23 cellular contexts compared by ENCODE assay signal in the genomic region with DNA sequence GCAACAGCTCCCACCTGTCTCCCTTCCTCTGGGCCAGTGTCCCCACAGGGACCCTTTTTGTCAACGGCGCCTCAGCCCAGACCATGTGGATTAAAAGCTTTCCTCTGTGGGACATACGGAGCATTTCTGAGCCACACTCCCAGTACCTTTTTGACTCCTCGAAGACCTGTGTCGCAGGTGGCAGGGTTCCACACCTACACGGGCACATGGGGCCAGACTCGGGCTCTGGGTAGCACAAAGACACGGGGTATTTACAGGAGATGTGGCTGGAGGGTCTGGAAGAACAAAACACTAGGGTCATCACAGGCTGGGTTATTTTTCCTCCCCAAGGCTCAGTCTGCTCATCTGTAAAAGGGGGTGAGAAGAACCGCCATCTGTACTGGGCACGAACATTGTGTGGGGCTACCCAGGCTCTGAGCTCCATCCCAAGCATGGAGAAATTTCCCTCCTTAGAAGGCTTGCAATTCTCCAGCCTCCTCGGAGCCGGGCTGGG. TPM values are rescaled to one million over a fixed set of nuclear protein-coding genes. Genes with fewer than 3 reads are reported as not detected.
DNase-seq lines count a peak whose midpoint lies in the region; ATAC-seq, FAIRE-seq and TF ChIP-seq lines count a peak whose summit lies in the region.
"Had no signal": no experiment of that assay in that cellular context is flagged by ENCODE, and none has a peak within 500 bp of the region (broad histone marks: within the 10 kb centered on the region; RNA-seq: fewer than 3 reads in every experiment).

No MANE protein-coding gene starts in this region.

- H3K27ac ChIP-seq in K562 (ENCODE audit: extremely low read depth, low read depth, low read length) (no peak overlapping the region), iPS-20b (ENCODE audit: low read length) (peak overlapping the region; percentile 66)
- H3K27ac ChIP-seq: left ventricle myocardium inferior, ovary, sigmoid colon had no signal

- H3K36me3 Mint-ChIP-seq in progenitor cell of endocrine pancreas (ENCODE audit: insufficient read depth), result no peaks in the 10 kb centered on the region
- H3K36me3 Mint-ChIP-seq in effector memory CD8-positive, alpha-beta T cell (ENCODE audit: insufficient read depth), result no peaks in the 10 kb centered on the region

- ATAC-seq in K562 (no peak), HG02610 (IDR thresholded peaks at IDR 0.05; ENCODE audit: unreplicated experiment) (no peak), GM18498 (IDR thresholded peaks at IDR 0.05; ENCODE audit: unreplicated experiment) (no peak)
- ATAC-seq in effector memory CD8-positive, alpha-beta T cell (replicated peaks), result no peak

- no peaks in the 10 kb centered on the region for H3K9me3 Mint-ChIP-seq in progenitor cell of endocrine pancreas (ENCODE audit: low read depth)
- H3K9me3 Mint-ChIP-seq in effector memory CD8-positive, alpha-beta T cell, result no peaks in the 10 kb centered on the region
- H3K9me3 Mint-ChIP-seq: HFFc6; stimulated activated naive CD8-positive, alpha-beta T cell treated with anti-CD3 and anti-CD28 coated beads, Interleukin-15, Interleukin-2, amounts not matched to agents 100 ng/mL and 50 ng/mL, for 24 hours had no signal

- TF ChIP-seq CTCF in K562 (IDR thresholded peaks at IDR 0.05 in 2 of 3, conservative IDR thresholded peaks at IDR 0.05 in 1 of 3; ENCODE audit: insufficient read depth in 2 of 3, low read depth in 1 of 3, low read length in 3 of 3) (no peak), progenitor cell of endocrine pancreas (IDR thresholded peaks at IDR 0.05; ENCODE audit: unreplicated experiment) (no peak)

- peak overlapping the region; percentile 12; the same call in 1 of the 2 replicates for H3K4me3 ChIP-seq in H7 (ENCODE audit: insufficient read depth, low read depth, low read length)
- no peak overlapping the region for H3K4me3 ChIP-seq in K562
- peak overlapping the region; percentile 61; the same call in 1 of the 2 replicates for H3K4me3 ChIP-seq in iPS-20b (ENCODE audit: low read length)
- H3K4me3 ChIP-seq: left ventricle myocardium inferior, ovary, sigmoid colon had no signal

- H3K79me2 ChIP-seq in K562 (ENCODE audit: control insufficient read depth, insufficient read depth, low read length), result no peaks in the 10 kb centered on the region

- intact Hi-C loops in K562 (cut with micrococcal nuclease), result no loop called here

- no peak for TF ChIP-seq RAD21 in K562 (CRISPR knock-in tag; conservative IDR thresholded peaks at IDR 0.05 in 1 of 2, IDR thresholded peaks at IDR 0.05 in 1 of 2)

- TF ChIP-seq EP300 in K562 (IDR thresholded peaks at IDR 0.05; ENCODE audit: low read length), result no peak

- H3K27me3 Mint-ChIP-seq in progenitor cell of endocrine pancreas, result peaks cover 3% of the 10 kb centered on the region
- no peaks in the 10 kb centered on the region for H3K27me3 Mint-ChIP-seq in effector memory CD8-positive, alpha-beta T cell
- H3K27me3 Mint-ChIP-seq: stimulated activated naive CD8-positive, alpha-beta T cell treated with anti-CD3 and anti-CD28 coated beads, Interleukin-15, Interleukin-2, amounts not matched to agents 100 ng/mL and 50 ng/mL, for 24 hours had no signal

- no peak for FAIRE-seq in K562 (lab: Jason Lieb, UNC)
- FAIRE-seq: endometrium, TTC549, urothelium cell line had no signal

- in situ Hi-C loops in K562 (cut with MboI), result no loop called here

- no TSS peak for BruUV-seq in K562 (replicated peaks; lab: Mats Ljungman, UMichigan)

- H3K4me2 ChIP-seq in K562 (ENCODE audit: insufficient read depth, low read length), result no peak overlapping the region

- H3K36me3 ChIP-seq in H7 (replicated peaks; ENCODE audit: control insufficient read depth, insufficient read depth, low read length), result no peaks in the 10 kb centered on the region
- no peaks in the 10 kb centered on the region for H3K36me3 ChIP-seq in K562 (ENCODE audit: control insufficient read depth, insufficient read depth, low read length)
- H3K36me3 ChIP-seq in iPS-20b (ENCODE audit: insufficient read depth, low read depth, low read length), result no peaks in the 10 kb centered on the region
- H3K36me3 ChIP-seq: left ventricle myocardium inferior, ovary, sigmoid colon had no signal

- no peaks in the 10 kb centered on the region for H4K20me1 ChIP-seq in K562 (replicated peaks; ENCODE audit: control insufficient read depth, insufficient read depth, low read length)

- 16% methylated on average over 12 of the region's 12 CpGs for WGBS in K562 (ENCODE audit: insufficient coverage, low coverage, missing lambda C conversion rate)

- H3K27me3 ChIP-seq in H7 (ENCODE audit: control insufficient read depth, insufficient read depth, low read length), result peaks cover 4% of the 10 kb centered on the region
- H3K27me3 ChIP-seq in K562 (ENCODE audit: control insufficient read depth in 2 of 2, insufficient read depth in 2 of 2, low read length in 2 of 2), result peaks cover 3 to 47% of the 10 kb centered on the region in 2 experiments; a peak in 4 of 5 replicates
- H3K27me3 ChIP-seq in iPS-20b (ENCODE audit: insufficient read depth, low read length), result no peaks in the 10 kb centered on the region
- H3K27me3 ChIP-seq: ovary, sigmoid colon had no signal

- peak overlapping the region; percentile 61 for H3K4me3 Mint-ChIP-seq in progenitor cell of endocrine pancreas (ENCODE audit: low read depth)
- no peak overlapping the region for H3K4me3 Mint-ChIP-seq in effector memory CD8-positive, alpha-beta T cell
- H3K4me3 Mint-ChIP-seq: HFFc6; stimulated activated naive CD8-positive, alpha-beta T cell treated with anti-CD3 and anti-CD28 coated beads, Interleukin-15, Interleukin-2, amounts not matched to agents 100 ng/mL and 50 ng/mL, for 24 hours had no signal

- DNase-seq in H7 (peak; percentile 30), K562 (ENCODE audit: extremely low read depth in 1 of 4, low spot score in 3 of 4) (no peak), progenitor cell of endocrine pancreas (ENCODE audit: low spot score, unreplicated experiment) (no peak), NCI-H524 treated with DMSO at 0.1 percent for 48 hours (lab: John Stamatoyannopoulos, UW) (no peak)
- no peak for DNase-seq in effector memory CD8-positive, alpha-beta T cell
- DNase-seq: activated naive CD4-positive, alpha-beta T cell treated with Interleukin-2 at 50 U/mL for 16 hours; cerebellar nuclear complex; foreskin fibroblast; HFFc6; hypothalamus; left ventricle myocardium inferior; NCI-H1694 treated with DMSO at 0.1 percent for 48 hours; NCI-H446; NK-92 treated with Interleukin-12 subunit alpha and Interleukin-12 subunit beta, amount 100 ng/mL, for 24 hours; ovary; sigmoid colon had no signal

- no peak for TF ChIP-seq POLR2A in K562 (conservative IDR thresholded peaks at IDR 0.05)

- no peaks in the 10 kb centered on the region for H3K9me3 ChIP-seq in K562 (replicated peaks; ENCODE audit: control insufficient read depth, insufficient read depth, low read depth, low read length)
- no peaks in the 10 kb centered on the region for H3K9me3 ChIP-seq in iPS-20b (ENCODE audit: insufficient read depth, low read depth, low read length)
- H3K9me3 ChIP-seq: left ventricle myocardium inferior, ovary, sigmoid colon had no signal

- no peaks in the 10 kb centered on the region for H3K9me1 ChIP-seq in K562 (ENCODE audit: control insufficient read depth, insufficient read depth, low read length)

- H3K9ac ChIP-seq in K562 (ENCODE audit: insufficient read depth in 1 of 2, low read depth in 2 of 2, low read length in 2 of 2) (no peak overlapping the region), iPS-20b (ENCODE audit: low read depth, low read length) (peak overlapping the region; percentile 73)

- H3K4me1 ChIP-seq in K562 (replicated peaks in 1 of 2; ENCODE audit: control insufficient read depth in 2 of 2, insufficient read depth in 2 of 2, low read length in 2 of 2) (peaks cover 4 to 5% of the 10 kb centered on the region in 2 experiments; a peak in 3 of 5 replicates), iPS-20b (ENCODE audit: insufficient read depth, low read length) (peaks cover 9% of the 10 kb centered on the region; the same call in 1 of the 2 replicates)

- peak overlapping the region; percentile 90 for H3K27ac Mint-ChIP-seq in progenitor cell of endocrine pancreas
- H3K27ac Mint-ChIP-seq in effector memory CD8-positive, alpha-beta T cell, result no peak overlapping the region
- H3K27ac Mint-ChIP-seq: HFFc6; stimulated activated naive CD8-positive, alpha-beta T cell treated with anti-CD3 and anti-CD28 coated beads, Interleukin-15, Interleukin-2, amounts not matched to agents 100 ng/mL and 50 ng/mL, for 24 hours had no signal

- CTCF ChIA-PET in K562 (lab: Yijun Ruan, JAX; ENCODE audit: low intra/inter-chr PET ratio), result interaction anchor here (0.6 kb wide), 1 partner anchor 374 kb away, joined by 3 read pairs; no protein-coding TSS in a partner anchor

- no peak overlapping the region for H2AFZ ChIP-seq in K562 (ENCODE audit: low read depth, low read length)

- peaks cover 19% of the 10 kb centered on the region for H3K4me1 Mint-ChIP-seq in progenitor cell of endocrine pancreas (ENCODE audit: low read depth)
- H3K4me1 Mint-ChIP-seq in effector memory CD8-positive, alpha-beta T cell (ENCODE audit: low read depth in 2 of 2), result peaks cover 19 to 26% of the 10 kb centered on the region in 2 donors

- POLR2A ChIA-PET in K562 (lab: Yijun Ruan, JAX), result interaction anchor here (0.6 to 2.2 kb wide), 3 partner anchors 8 to 30 kb away, joined by 3 to 8 read pairs (median 5); no protein-coding TSS in a partner anchor

RNA-seq across cellular contexts. Expression of gene SNN, which starts 32.5 kb away (rescaled TPM):
- total RNA-seq in H7 (2014; rRNA removed; shearing (Covaris generic)), result 34.1 and 34.9 TPM in 2 replicates
- 0.81 and 2.2 TPM in 2 replicates for total RNA-seq in K562 (2011; cell fraction: chromatin; rRNA removed; ENCODE audit: low replicate concordance)
- 1.7 and 2.0 TPM in 2 replicates for total RNA-seq in K562 (2011; cell fraction: nucleolus; rRNA removed)
- 1.8 and 2.4 TPM in 2 replicates for total RNA-seq in K562 (2011; cell fraction: nucleoplasm; rRNA removed)
- total RNA-seq in K562 (2014; rRNA removed) (1.4 and 2.4 TPM in 2 replicates), K562 (2014; rRNA removed; fragmentation: Illumina TruSeq; extraction: Trizol) (1.5 and 1.6 TPM in 2 replicates), K562 (2015; rRNA removed; fragmentation: Illumina TruSeq; extraction: Trizol) (2.8 and 3.0 TPM in 2 replicates), K562 (2021) (2.0 and 2.9 TPM in 2 replicates), progenitor cell of endocrine pancreas (80.6 and 80.9 TPM in 2 replicates)
- polyA plus RNA-seq in K562 (2011; rRNA removed) (2.2 and 2.3 TPM in 2 replicates), K562 (2014; fragmentation: Illumina TruSeq; extraction: Trizol) (1.9 and 2.6 TPM in 2 replicates), K562 (2014; fragmentation: Nextera tagmentation; extraction: Ambion mirVana) (under 1 TPM; 0.07 to 0.22 TPM), K562 (2014; rRNA removed) (1.9 and 2.5 TPM in 2 replicates)
- polyA plus RNA-seq in K562 (2011; cell fraction: cytosol; rRNA removed), result 2.3 and 2.9 TPM in 2 replicates
- polyA plus RNA-seq in K562 (2011; cell fraction: nucleus; rRNA removed), result 1.2 and 2.1 TPM in 2 replicates
- 3.0 and 3.7 TPM in 2 replicates for polyA plus RNA-seq in K562 (2012)
- 1.4 TPM in 2 replicates for polyA minus RNA-seq in K562 (2011; rRNA and poly(A)+ RNA removed)
- polyA minus RNA-seq in K562 (2011; cell fraction: cytosol; rRNA and poly(A)+ RNA removed), result 0.67 and 1.7 TPM in 2 replicates
- 0.94 and 2.0 TPM in 2 replicates for polyA minus RNA-seq in K562 (2011; cell fraction: nucleus; rRNA and poly(A)+ RNA removed)

RNA-seq across cellular contexts. Expression of gene LITAF, which starts 49.0 kb away (rescaled TPM):
- 71.8 and 85.6 TPM in 2 replicates for total RNA-seq in H7 (2014; rRNA removed; shearing (Covaris generic))
- total RNA-seq in K562 (2011; cell fraction: chromatin; rRNA removed; ENCODE audit: low replicate concordance), result 1.8 and 3.5 TPM in 2 replicates
- 1.3 and 2.8 TPM in 2 replicates for total RNA-seq in K562 (2011; cell fraction: nucleolus; rRNA removed)
- total RNA-seq in K562 (2011; cell fraction: nucleoplasm; rRNA removed), result 1.2 and 3.2 TPM in 2 replicates
- total RNA-seq in K562 (2014; rRNA removed) (4.1 and 6.2 TPM in 2 replicates), K562 (2014; rRNA removed; fragmentation: Illumina TruSeq; extraction: Trizol) (7.5 and 10.0 TPM in 2 replicates), K562 (2015; rRNA removed; fragmentation: Illumina TruSeq; extraction: Trizol) (11.1 and 11.9 TPM in 2 replicates), K562 (2021) (10.8 and 13.9 TPM in 2 replicates), progenitor cell of endocrine pancreas (47.6 and 48.6 TPM in 2 replicates)
- polyA plus RNA-seq in K562 (2011; rRNA removed) (4.4 and 7.8 TPM in 2 replicates), K562 (2014; fragmentation: Illumina TruSeq; extraction: Trizol) (14.1 and 14.8 TPM in 2 replicates), K562 (2014; fragmentation: Nextera tagmentation; extraction: Ambion mirVana) (10 to 100 TPM; 14.9 to 17.8 TPM), K562 (2014; rRNA removed) (4.9 and 6.8 TPM in 2 replicates)
- polyA plus RNA-seq in K562 (2011; cell fraction: cytosol; rRNA removed), result 15.6 and 16.4 TPM in 2 replicates
- polyA plus RNA-seq in K562 (2011; cell fraction: nucleus; rRNA removed), result 4.4 and 4.7 TPM in 2 replicates
- polyA plus RNA-seq in K562 (2012), result 14.5 and 40.7 TPM in 2 replicates
- polyA minus RNA-seq in K562 (2011; rRNA and poly(A)+ RNA removed), result 2.9 and 3.1 TPM in 2 replicates
- polyA minus RNA-seq in K562 (2011; cell fraction: cytosol; rRNA and poly(A)+ RNA removed), result 2.1 and 4.6 TPM in 2 replicates
- polyA minus RNA-seq in K562 (2011; cell fraction: nucleus; rRNA and poly(A)+ RNA removed), result 1.2 and 2.2 TPM in 2 replicates
